Comparison of ENCODE assay signal across 8 cellular contexts in the genomic region with DNA sequence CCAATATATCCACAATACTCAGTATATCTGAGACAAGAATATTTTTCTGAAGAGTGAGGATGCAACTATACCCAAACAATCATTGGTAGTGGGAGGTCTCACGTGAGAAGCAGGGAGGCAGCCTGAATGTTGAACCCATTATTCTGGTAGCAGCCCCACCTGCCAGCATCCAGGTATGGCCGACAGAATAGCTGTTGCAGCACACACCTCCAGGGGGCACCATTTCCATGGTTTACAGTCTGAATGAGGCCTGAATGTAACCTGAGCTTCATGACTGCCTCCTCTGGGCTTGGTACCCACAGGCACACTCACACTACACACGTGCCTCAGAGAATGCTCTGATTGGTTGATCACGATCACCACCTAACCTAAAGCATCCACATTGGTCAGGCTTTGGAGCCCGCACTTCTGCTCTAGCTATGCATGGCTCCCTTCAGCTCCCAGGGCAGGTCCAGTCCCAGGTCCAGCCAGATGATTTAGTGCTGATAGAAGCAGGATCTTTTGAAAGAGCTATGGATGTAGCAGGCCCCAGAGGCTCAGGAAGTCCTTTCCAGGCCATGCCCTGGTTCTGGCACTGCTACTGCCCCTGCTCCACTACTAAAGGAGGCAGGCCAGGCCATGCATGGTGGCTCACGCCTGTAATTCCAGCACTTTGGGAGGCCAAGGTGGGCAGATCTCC. TPM values are rescaled to one million over a fixed set of nuclear protein-coding genes. Genes with fewer than 3 reads are reported as not detected.
DNase-seq lines count a peak whose midpoint lies in the region; ATAC-seq and TF ChIP-seq lines count a peak whose summit lies in the region.

No MANE protein-coding gene starts in this region.

- WGBS in stomach, 5 donors = 24 to 32% (median 30%) methylated on average over 6 of the region's 6 CpGs

- no peaks in the 10 kb centered on the region for H3K9me3 Mint-ChIP-seq in nephron

- no peak overlapping the region for H3K4me3 Mint-ChIP-seq in nephron

- peaks cover 11% of the 10 kb centered on the region for H3K27me3 Mint-ChIP-seq in nephron (ENCODE audit: low read depth)

- no peaks in the 10 kb centered on the region for H3K9me3 ChIP-seq in stomach

- H3K4me3 ChIP-seq in epithelial cell of proximal tubule (ENCODE audit: low read depth, low read length) (no peak overlapping the region), stomach (no peak overlapping the region)

- intact Hi-C loops in stomach (cut with DNase I; ENCODE audit: low total_unique reads) = no loop called here

- no peak for TF ChIP-seq EP300 in stomach (IDR thresholded peaks at IDR 0.05)

- ATAC-seq in GM21447 (IDR thresholded peaks at IDR 0.05; ENCODE audit: unreplicated experiment) = peak; percentile 69

- TF ChIP-seq CTCF in epithelial cell of proximal tubule (conservative IDR thresholded peaks at IDR 0.05; ENCODE audit: low read depth, low read length) (peak; percentile 91), nephron (IDR thresholded peaks at IDR 0.05; ENCODE audit: unreplicated experiment in 3 of 3) (peak; percentile 60 to 65 (median 65)), stomach (IDR thresholded peaks at IDR 0.05) (peak in 5 of 7 experiments; percentile 59 to 95 (median 64))

- peaks cover 47% of the 10 kb centered on the region for H3K4me1 Mint-ChIP-seq in nephron

- peaks cover 17 to 27% (median 25%) of the 10 kb centered on the region in 4 donors for H3K4me1 ChIP-seq in stomach

- H3K27ac ChIP-seq in stomach = no peak overlapping the region

- TF ChIP-seq POLR2A in stomach (IDR thresholded peaks at IDR 0.05) = no peak

- H3K27ac Mint-ChIP-seq in nephron = peak overlapping the region; percentile 20 to 92 (median 89)

- peaks cover 0 to 25% (median 17%) of the 10 kb centered on the region in 3 donors for H3K27me3 ChIP-seq in stomach

- H3K36me3 Mint-ChIP-seq in nephron (ENCODE audit: low read depth) = no peaks in the 10 kb centered on the region

- DNase-seq in DMS153 treated with DMSO at 0.1 percent for 48 hours (lab: John Stamatoyannopoulos, UW; ENCODE audit: unreplicated experiment) (peak; percentile 90), HUDEP-2 (lab: John Stamatoyannopoulos, UW; ENCODE audit: unreplicated experiment in 76 of 76) (peak in 71 of 76 experiments; percentile 7 to 90 (median 61)), NOMO-1 treated with dmso at 0.1 percent for 144 hours (lab: John Stamatoyannopoulos, UW; ENCODE audit: unreplicated experiment) (peak; percentile 51), epithelial cell of proximal tubule (ENCODE audit: low read depth) (peak; percentile 80), stomach (peak; percentile 87)
- peak; percentile 64 to 69 for DNase-seq in activated CD8-positive, alpha-beta memory T cell treated with anti-CD3 and anti-CD28 coated beads for 4 hours (ENCODE audit: low read depth in 2 of 2)

- no peaks in the 10 kb centered on the region for H3K36me3 ChIP-seq in stomach

RNA-seq across cellular contexts. Expression of gene CBFB, which starts 11.0 kb away (rescaled TPM):
- total RNA-seq in epithelial cell of proximal tubule (74.9 and 178 TPM in 2 replicates), stomach (10 to 100 TPM in 4 of 5 donors, 1 to 10 TPM in 1; 4.1 to 68.1 (median 46.2) TPM)
- 10 to 100 TPM; 13.1 to 17.7 (median 14.9) TPM for polyA plus RNA-seq in stomach

RNA-seq across cellular contexts. Expression of gene CES4A, which starts 29.6 kb away (rescaled TPM):
- total RNA-seq in epithelial cell of proximal tubule (0.52 and 2.0 TPM in 2 replicates), stomach (10 to 100 TPM in 2 of 5 donors, 1 to 10 TPM in 3; 3.3 to 22.3 (median 7.0) TPM)
- polyA plus RNA-seq in stomach = 10 to 100 TPM in 1 of 3 donors, 1 to 10 TPM in 2; 3.2 to 16.5 (median 3.7) TPM

RNA-seq across cellular contexts. Expression of gene CES3, which starts 56.9 kb away (rescaled TPM):
- total RNA-seq in epithelial cell of proximal tubule (0.75 TPM in 1 of 2 replicates, not detected in the other), stomach (100 to 1,000 TPM in 1 of 5 donors, 10 to 100 TPM in 1, 1 to 10 TPM in 1, under 1 TPM in 1, not detected in 1; 0.37 to 145 (median 8.3) TPM)
- polyA plus RNA-seq in stomach = 1 to 10 TPM in 1 of 3 donors, under 1 TPM in 1, not detected in 1; 0.56 to 2.8 TPM
